20 cellular contexts compared by ENCODE assay signal in genomic region chr3:122824465-122825379, GRCh38. TPM values are rescaled to one million over a fixed set of nuclear protein-coding genes. Genes with fewer than 3 reads are reported as not detected.
A peak's percentile ranks its signal among the peaks of the same experiment; 100 is the strongest.
DNase-seq lines count a peak whose midpoint lies in the region; ATAC-seq, FAIRE-seq and TF ChIP-seq lines count a peak whose summit lies in the region.
"Had no signal": no experiment of that assay in that cellular context is flagged by ENCODE, and none has a peak within 500 bp of the region (broad histone marks: within the 10 kb centered on the region; RNA-seq: fewer than 3 reads in every experiment).

No MANE protein-coding gene starts in this region.

- H3K9me3 Mint-ChIP-seq in astrocyte (ENCODE audit: unreplicated experiment) = peaks cover 1% of the 10 kb centered on the region
- H3K9me3 Mint-ChIP-seq: activated naive CD8-positive, alpha-beta T cell treated with anti-CD3 and anti-CD28 coated beads, Interleukin-2, amount 10 ng/mL, durations not matched to agents 7 days and 5 days; nephron progenitor cell had no signal

- H4K20me1 ChIP-seq in astrocyte (ENCODE audit: insufficient read depth, low read length) = no peaks in the 10 kb centered on the region

- no peak for FAIRE-seq in astrocyte (lab: Jason Lieb, UNC)
- FAIRE-seq: D721Med, H1 had no signal

- H3K14ac ChIP-seq in mesenchymal stem cell (ENCODE audit: low read length in 2 of 2) = no peak overlapping the region

- 93% methylated on average over 6 of the region's 7 CpGs for WGBS in mesenchymal stem cell

- H3K9me3 ChIP-seq in astrocyte (ENCODE audit: insufficient read depth, low read depth, low read length) = no peaks in the 10 kb centered on the region
- H3K9me3 ChIP-seq in mesenchymal stem cell (ENCODE audit: control insufficient read depth, low read length) = peaks cover 17% of the 10 kb centered on the region
- H3K9me3 ChIP-seq: left lung had no signal

- no peak overlapping the region for H2BK120ac ChIP-seq in mesenchymal stem cell (ENCODE audit: low read depth, low read length)

- no peak overlapping the region for H3K4me3 Mint-ChIP-seq in astrocyte (ENCODE audit: unreplicated experiment)
- H3K4me3 Mint-ChIP-seq: activated naive CD8-positive, alpha-beta T cell treated with anti-CD3 and anti-CD28 coated beads, Interleukin-2, amount 10 ng/mL, durations not matched to agents 7 days and 5 days; nephron progenitor cell had no signal

- H2BK12ac ChIP-seq in mesenchymal stem cell (ENCODE audit: low read length in 2 of 2) = no peak overlapping the region

- no peaks in the 10 kb centered on the region for H3K79me2 ChIP-seq in astrocyte (ENCODE audit: insufficient read depth, low read length)

- H3K27ac ChIP-seq in astrocyte (ENCODE audit: low read depth, low read length) = no peak overlapping the region
- H3K27ac ChIP-seq in mesenchymal stem cell (ENCODE audit: low read length, poor library complexity, severe bottlenecking) = no peak overlapping the region
- H3K27ac ChIP-seq in coronary artery = peak overlapping the region in 1 of 2 donors; percentile 28
- H3K27ac ChIP-seq in dorsolateral prefrontal cortex = no peak overlapping the region
- H3K27ac ChIP-seq: KMS-11 had no signal

- no peak overlapping the region for H3K23ac ChIP-seq in mesenchymal stem cell (ENCODE audit: low read length in 2 of 2)

- no peaks in the 10 kb centered on the region for H3K4me1 ChIP-seq in astrocyte (ENCODE audit: insufficient read depth, low read length)
- H3K4me1 ChIP-seq in mesenchymal stem cell (ENCODE audit: control insufficient read depth, insufficient read depth, low read depth, low read length) = no peaks in the 10 kb centered on the region
- H3K4me1 ChIP-seq: left lung had no signal

- H2BK5ac ChIP-seq in mesenchymal stem cell (ENCODE audit: low read depth, low read length, poor library complexity, severe bottlenecking) = no peak overlapping the region

- TF ChIP-seq CTCF in astrocyte (IDR thresholded peaks at IDR 0.05; ENCODE audit: insufficient read depth, low read depth, low read length) (no peak), coronary artery (IDR thresholded peaks at IDR 0.05) (no peak), dorsolateral prefrontal cortex (IDR thresholded peaks at IDR 0.05 in 54 of 56, conservative IDR thresholded peaks at IDR 0.05 in 2 of 56; ENCODE audit: low read depth in 1 of 56, partially characterized antibody in 56 of 56) (no peak)

- intact Hi-C loops in dorsolateral prefrontal cortex (cut with DNase I) = no loop called here

- H3K4me2 ChIP-seq in astrocyte (ENCODE audit: low read length) (no peak overlapping the region), mesenchymal stem cell (ENCODE audit: low read length, poor library complexity, severe bottlenecking) (no peak overlapping the region)
- H3K4me2 ChIP-seq: KMS-11 had no signal

- no peaks in the 10 kb centered on the region for H3K27me3 ChIP-seq in astrocyte (ENCODE audit: insufficient read depth, low read length)
- no peaks in the 10 kb centered on the region for H3K27me3 ChIP-seq in mesenchymal stem cell (ENCODE audit: control insufficient read depth in 1 of 2, insufficient read depth in 1 of 2, low read length in 2 of 2)
- H3K27me3 ChIP-seq in dorsolateral prefrontal cortex = no peaks in the 10 kb centered on the region
- H3K27me3 ChIP-seq: left lung had no signal

- H3K18ac ChIP-seq in mesenchymal stem cell (ENCODE audit: low read depth in 1 of 2, low read length in 2 of 2) = no peak overlapping the region

- ATAC-seq in HG03196 (IDR thresholded peaks at IDR 0.05; ENCODE audit: unreplicated experiment) = no peak
- ATAC-seq: Panc1 had no signal

- DNase-seq in AG08395 (ENCODE audit: low spot score) (peak; percentile 27), HCEC 1CT (peak; percentile 17), astrocyte (ENCODE audit: low read depth) (peak; percentile 16), mesenchymal stem cell (peak; percentile 62), NOMO-1 treated with DMSO at 0.1 percent for 48 hours (lab: John Stamatoyannopoulos, UW; ENCODE audit: unreplicated experiment) (no peak), coronary artery (ENCODE audit: low spot score) (no peak), dorsolateral prefrontal cortex (no peak)
- DNase-seq: activated naive CD8-positive, alpha-beta T cell treated with anti-CD3 and anti-CD28 coated beads, Interleukin-2, amount 10 ng/mL, durations not matched to agents 7 days and 5 days; erythroblast; hypothalamus; left lung; NCI-H1694; NCI-H526; nephron progenitor cell; stimulated activated naive CD4-positive, alpha-beta T cell treated with Interleukin-2 at 50 U/mL for 16 hours had no signal

- H2AK5ac ChIP-seq in mesenchymal stem cell (ENCODE audit: low read length, severe bottlenecking) = no peak overlapping the region

- H3K36me3 Mint-ChIP-seq in astrocyte (ENCODE audit: low read depth, unreplicated experiment) = peaks cover 22% of the 10 kb centered on the region

- no peaks in the 10 kb centered on the region for H3K79me1 ChIP-seq in mesenchymal stem cell (replicated peaks; ENCODE audit: low read length, poor library complexity, severe bottlenecking)

- no peak overlapping the region for H4K8ac ChIP-seq in mesenchymal stem cell (ENCODE audit: low read length)

- H3K27ac Mint-ChIP-seq in astrocyte (ENCODE audit: unreplicated experiment) = no peak overlapping the region
- H3K27ac Mint-ChIP-seq: activated naive CD8-positive, alpha-beta T cell treated with anti-CD3 and anti-CD28 coated beads, Interleukin-2, amount 10 ng/mL, durations not matched to agents 7 days and 5 days had no signal

- H2AFZ ChIP-seq in astrocyte (ENCODE audit: low read depth, low read length) = no peak overlapping the region
- H2AFZ ChIP-seq in mesenchymal stem cell (ENCODE audit: low read depth, low read length) = no peak overlapping the region

- no peak overlapping the region for H3K4me3 ChIP-seq in astrocyte (ENCODE audit: insufficient read depth, low read depth, low read length)
- no peak overlapping the region for H3K4me3 ChIP-seq in mesenchymal stem cell (ENCODE audit: insufficient read depth in 1 of 2, low read depth in 1 of 2, low read length in 2 of 2)
- no peak overlapping the region for H3K4me3 ChIP-seq in coronary artery
- H3K4me3 ChIP-seq in dorsolateral prefrontal cortex = no peak overlapping the region
- H3K4me3 ChIP-seq: left lung had no signal

- H3K27me3 Mint-ChIP-seq in astrocyte (ENCODE audit: low read depth, unreplicated experiment) = no peaks in the 10 kb centered on the region
- H3K27me3 Mint-ChIP-seq: activated naive CD8-positive, alpha-beta T cell treated with anti-CD3 and anti-CD28 coated beads, Interleukin-2, amount 10 ng/mL, durations not matched to agents 7 days and 5 days had no signal

- H3K36me3 ChIP-seq in astrocyte (ENCODE audit: insufficient read depth, low read length) (no peaks in the 10 kb centered on the region), mesenchymal stem cell (ENCODE audit: control insufficient read depth in 1 of 2, insufficient read depth in 2 of 2, low read depth in 1 of 2, low read length in 2 of 2) (peaks cover 6 to 30% of the 10 kb centered on the region in 2 experiments)

- no peak overlapping the region for H4K91ac ChIP-seq in mesenchymal stem cell (ENCODE audit: low read length)

- no peak overlapping the region for H2BK15ac ChIP-seq in mesenchymal stem cell (ENCODE audit: low read depth, poor library complexity, severe bottlenecking)

- H3K4ac ChIP-seq in mesenchymal stem cell (ENCODE audit: low read depth in 1 of 2, low read length in 2 of 2) = no peak overlapping the region

- H3K9ac ChIP-seq in astrocyte (ENCODE audit: low read length) (no peak overlapping the region), mesenchymal stem cell (ENCODE audit: low read length) (no peak overlapping the region)
- H3K9ac ChIP-seq: KMS-11 had no signal

- H3K4me1 Mint-ChIP-seq in astrocyte (ENCODE audit: low read depth, unreplicated experiment) = peaks cover 2% of the 10 kb centered on the region
- H3K4me1 Mint-ChIP-seq: activated naive CD8-positive, alpha-beta T cell treated with anti-CD3 and anti-CD28 coated beads, Interleukin-2, amount 10 ng/mL, durations not matched to agents 7 days and 5 days had no signal

RNA-seq across cellular contexts. Expression of gene SLC49A4, which starts 29.9 kb away (rescaled TPM):
- total RNA-seq in astrocyte = 18.0 and 18.4 TPM in 2 replicates
- polyA plus RNA-seq in mesenchymal stem cell (2013, experiment 1 of 2) = 8.7 TPM
- polyA plus RNA-seq in mesenchymal stem cell (2013, experiment 2 of 2) = 9.3 TPM
- total RNA-seq in dorsolateral prefrontal cortex = 10 to 100 TPM in 117 of 120 experiments, 1 to 10 TPM in 3; 8.4 to 18.7 (median 13.6) TPM

RNA-seq across cellular contexts. Expression of gene HSPBAP1, which starts 31.1 kb away (rescaled TPM):
- total RNA-seq in astrocyte (4.1 and 4.3 TPM in 2 replicates), dorsolateral prefrontal cortex (10 to 100 TPM in 114 of 120 experiments, 1 to 10 TPM in 6; 8.8 to 21.7 (median 14.3) TPM)
- polyA plus RNA-seq in mesenchymal stem cell (2013, experiment 1 of 2) = 4.0 TPM
- 4.0 TPM for polyA plus RNA-seq in mesenchymal stem cell (2013, experiment 2 of 2)

Comparison
In these comparisons a context has a peak if more than half of its experiments do, and no peak if none do; other contexts are left out.
1. DNase-seq: peak in AG08395 (single experiment), HCEC 1CT (single experiment), astrocyte (single experiment) and mesenchymal stem cell (single experiment); none in NOMO-1 treated with DMSO at 0.1 percent for 48 hours (single experiment), coronary artery (single experiment) and dorsolateral prefrontal cortex (0 of 10).